Comparison of ENCODE assay signal across 11 cellular contexts in the genomic region with DNA sequence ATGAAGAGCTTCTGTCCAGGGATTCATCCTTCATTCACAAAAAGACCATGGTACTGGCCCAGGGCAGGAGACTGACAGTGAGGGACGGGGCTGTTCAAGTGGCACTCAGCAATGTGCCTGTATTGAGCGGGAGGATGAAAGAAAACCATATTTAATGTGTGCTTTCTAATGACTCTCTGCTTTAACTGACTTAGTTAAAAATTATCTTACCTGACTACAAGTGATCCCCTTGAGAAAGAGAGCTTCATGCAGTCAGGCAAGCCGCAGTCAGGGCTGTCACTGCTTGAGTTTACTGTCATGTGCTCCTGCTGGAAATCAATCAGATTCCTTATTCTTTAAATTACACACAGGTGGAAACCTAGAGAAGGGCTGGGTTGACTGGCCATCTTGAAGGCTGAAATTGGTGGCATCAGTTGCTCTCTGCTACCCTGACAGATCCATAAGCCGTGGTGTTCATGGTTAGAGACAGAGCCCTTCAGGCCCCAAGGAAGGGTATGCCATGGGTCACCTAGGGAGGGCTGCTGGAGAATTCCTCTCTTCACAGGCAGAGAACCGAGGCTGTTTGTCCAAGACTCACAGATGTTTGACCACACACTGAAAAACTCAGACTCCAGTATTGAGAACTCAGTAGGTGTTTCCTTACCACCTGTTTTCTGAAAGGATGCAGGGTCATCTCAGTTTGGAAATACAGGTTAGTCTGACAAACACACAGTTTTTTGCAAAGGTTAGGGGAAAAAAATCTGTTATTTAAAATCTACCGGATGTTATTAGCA.
DNase-seq lines count a peak whose midpoint lies in the region; ATAC-seq and TF ChIP-seq lines count a peak whose summit lies in the region.
"Had no signal": no experiment of that assay in that cellular context is flagged by ENCODE, and none has a peak within 500 bp of the region (broad histone marks: within the 10 kb centered on the region; RNA-seq: fewer than 3 reads in every experiment).

No MANE protein-coding gene starts in this region.

- H3K79me2 ChIP-seq in fibroblast of lung (ENCODE audit: control insufficient read depth, insufficient read depth, low read length) = peaks cover 99% of the 10 kb centered on the region

- H3K27ac ChIP-seq in fibroblast of lung (ENCODE audit: insufficient read depth, low read length) = peak overlapping the region; percentile 6
- H3K27ac ChIP-seq: neutrophil had no signal

- H3K9ac ChIP-seq in fibroblast of lung (ENCODE audit: insufficient read depth, low read length) = no peak overlapping the region

- peak; percentile 40 for ATAC-seq in HG03175 (IDR thresholded peaks at IDR 0.05; ENCODE audit: unreplicated experiment)

- H3K27me3 ChIP-seq in fibroblast of lung (ENCODE audit: control insufficient read depth, insufficient read depth, low read length) = no peaks in the 10 kb centered on the region
- H3K27me3 ChIP-seq: neutrophil had no signal

- peak overlapping the region; percentile 23 for H3K4me2 ChIP-seq in fibroblast of lung (ENCODE audit: extremely low read depth, insufficient read depth, low read length)

- H3K36me3 ChIP-seq in fibroblast of lung (ENCODE audit: control insufficient read depth, insufficient read depth, low read length) = no peaks in the 10 kb centered on the region
- H3K36me3 ChIP-seq: neutrophil had no signal

- H4K20me1 ChIP-seq in fibroblast of lung (ENCODE audit: control insufficient read depth, extremely low read depth, insufficient read depth, low read length) = peaks cover 7% of the 10 kb centered on the region

- peaks cover 33% of the 10 kb centered on the region for H3K4me1 ChIP-seq in fibroblast of lung (ENCODE audit: control insufficient read depth, extremely low read depth, insufficient read depth, low read length)

- peak; percentile 62 for DNase-seq in NCI-H748 (lab: John Stamatoyannopoulos, UW; ENCODE audit: unreplicated experiment)
- no peak for DNase-seq in NCI-H748 treated with DMSO at 0.1 percent for 48 hours (lab: John Stamatoyannopoulos, UW)
- DNase-seq in fibroblast of lung (ENCODE audit: low read depth in 2 of 2) = no peak
- no peak for DNase-seq in stimulated activated CD4-positive, alpha-beta T cell treated with anti-CD3 and anti-CD28 coated beads, Interleukin-4, amount 100 ng/mL, for 4 hours
- DNase-seq in erythroblast (lab: John Stamatoyannopoulos, UW) = no peak
- DNase-seq in activated CD8-positive, alpha-beta memory T cell treated with anti-CD3 and anti-CD28 coated beads, Interleukin-2, amount 50 U/mL, for 48 hours = no peak
- no peak for DNase-seq in AG20443 (ENCODE audit: low spot score)
- DNase-seq: 8988T, NCI-H187 treated with DMSO at 0.1 percent for 48 hours had no signal

- no peak overlapping the region for H2AFZ ChIP-seq in fibroblast of lung (ENCODE audit: low read length)

- no peak for TF ChIP-seq POLR2A in erythroblast (IDR thresholded peaks at IDR 0.05; ENCODE audit: low read length)

- no peak for TF ChIP-seq CTCF in fibroblast of lung (conservative IDR thresholded peaks at IDR 0.05 in 1 of 2, IDR thresholded peaks at IDR 0.05 in 1 of 2; ENCODE audit: low read depth in 1 of 2, low read length in 2 of 2)

- no peak overlapping the region for H3K4me3 ChIP-seq in fibroblast of lung (replicated peaks in 1 of 4; ENCODE audit: control extremely low read depth in 1 of 4, insufficient read depth in 1 of 4, low read depth in 3 of 4, low read length in 4 of 4)

- H3K9me3 ChIP-seq in fibroblast of lung (ENCODE audit: control insufficient read depth, insufficient read depth, low read depth, low read length) = no peaks in the 10 kb centered on the region
- H3K9me3 ChIP-seq: neutrophil had no signal
